21 cellular contexts compared by ENCODE assay signal in the genomic region with DNA sequence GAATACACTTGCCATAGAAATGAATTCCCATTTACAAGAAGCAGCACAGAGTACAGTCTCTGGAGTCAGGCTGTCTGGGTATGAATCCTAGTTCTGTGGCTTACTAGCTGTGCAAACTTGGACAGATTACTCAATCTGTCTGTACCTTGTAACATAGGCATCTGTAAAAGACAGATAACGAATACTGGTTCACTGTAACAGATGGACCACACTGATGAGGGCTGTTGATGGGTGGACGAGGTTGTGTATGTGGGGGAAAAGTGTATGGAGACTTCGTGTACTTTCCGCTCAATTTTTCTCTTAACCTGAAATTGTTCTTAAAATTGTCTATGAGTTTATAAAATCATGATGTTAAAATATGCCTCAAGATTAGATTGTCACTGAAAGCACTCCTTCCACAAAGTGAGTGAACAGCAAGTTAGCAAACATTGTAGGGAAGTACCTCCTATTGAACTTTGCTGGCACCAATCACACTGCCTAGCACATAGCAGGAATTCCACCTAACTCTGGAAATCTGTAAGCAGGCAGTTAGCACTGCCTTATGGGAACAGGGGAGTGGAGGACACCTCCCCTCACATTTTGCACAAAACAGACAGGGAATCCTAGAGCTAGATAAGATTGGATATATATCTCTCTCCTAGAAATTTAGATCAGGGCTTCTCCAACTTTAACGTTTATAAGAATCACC. TPM values are rescaled to one million over a fixed set of nuclear protein-coding genes. Genes with fewer than 3 reads are reported as not detected.
A peak's percentile ranks its signal among the peaks of the same experiment; 100 is the strongest.
DNase-seq lines count a peak whose midpoint lies in the region; ATAC-seq and TF ChIP-seq lines count a peak whose summit lies in the region.
"Had no signal": no experiment of that assay in that cellular context is flagged by ENCODE, and none has a peak within 500 bp of the region (broad histone marks: within the 10 kb centered on the region; RNA-seq: fewer than 3 reads in every experiment).

No MANE protein-coding gene starts in this region.

- no peaks in the 10 kb centered on the region for H3K9me3 Mint-ChIP-seq in GM23338
- H3K9me3 Mint-ChIP-seq: HFFc6; neural crest cell; stimulated activated naive B cell treated with anti-CD40 and anti-IgM and Interleukin-4, amounts not matched to agents 10 μg/mL and 1 μg/mL and 100 μg/mL, for 72 hours had no signal

- H4K20me1 ChIP-seq in GM23338 (replicated peaks; ENCODE audit: insufficient read depth) = no peaks in the 10 kb centered on the region

- H3K4me3 Mint-ChIP-seq in GM23338 = no peak overlapping the region
- H3K4me3 Mint-ChIP-seq: HFFc6; neural crest cell; stimulated activated naive B cell treated with anti-CD40 and anti-IgM and Interleukin-4, amounts not matched to agents 10 μg/mL and 1 μg/mL and 100 μg/mL, for 72 hours had no signal

- peaks cover 13% of the 10 kb centered on the region for H3K4me1 ChIP-seq in GM23338 (ENCODE audit: insufficient read depth)
- H3K4me1 ChIP-seq: breast epithelium had no signal

- in situ Hi-C loops in ACHN (cut with HindIII; ENCODE audit: low pct_ligation_motif_present, low pct_unique_long_range_greater_than_20kb, low sequenced_read_pairs) = no loop called here

- H3K27me3 Mint-ChIP-seq in GM23338 (ENCODE audit: insufficient read depth, low read depth, poor library complexity) = peaks cover 2% of the 10 kb centered on the region

- no peaks in the 10 kb centered on the region for H3K9me2 ChIP-seq in GM23338 (ENCODE audit: insufficient read depth)

- no peaks in the 10 kb centered on the region for H3K36me3 Mint-ChIP-seq in GM23338 (ENCODE audit: low read depth)
- H3K36me3 Mint-ChIP-seq: stimulated activated naive B cell treated with anti-CD40 and anti-IgM and Interleukin-4, amounts not matched to agents 10 μg/mL and 1 μg/mL and 100 μg/mL, for 72 hours had no signal

- no peaks in the 10 kb centered on the region for H3F3A ChIP-seq in GM23338 (replicated peaks; ENCODE audit: low read depth)

- TF ChIP-seq CTCF in GM23338 (conservative IDR thresholded peaks at IDR 0.05; ENCODE audit: low read depth in 2 of 2) = no peak

- H3K4me1 Mint-ChIP-seq in GM23338 = peaks cover 27% of the 10 kb centered on the region

- H3K27me3 ChIP-seq in GM23338 (ENCODE audit: insufficient read depth) = no peaks in the 10 kb centered on the region
- H3K27me3 ChIP-seq: breast epithelium had no signal

- ATAC-seq in GM23338 (peak; percentile 63), GM18519 (IDR thresholded peaks at IDR 0.05; ENCODE audit: low FRiP score, unreplicated experiment) (no peak)
- ATAC-seq: stimulated activated naive B cell treated with anti-CD40 and anti-IgM and Interleukin-4, amounts not matched to agents 10 μg/mL and 1 μg/mL and 100 μg/mL, for 72 hours had no signal

- peak overlapping the region; percentile 81; the same call in 1 of the 2 replicates for H3K27ac ChIP-seq in GM23338 (ENCODE audit: low read depth)
- H3K27ac ChIP-seq: breast epithelium had no signal

- H3K27ac Mint-ChIP-seq in GM23338 = no peak overlapping the region; the same call in 1 of the 2 replicates
- H3K27ac Mint-ChIP-seq: HFFc6; stimulated activated naive B cell treated with anti-CD40 and anti-IgM and Interleukin-4, amounts not matched to agents 10 μg/mL and 1 μg/mL and 100 μg/mL, for 72 hours had no signal

- DNase-seq in ACHN (peak; percentile 5), GM23338 (ENCODE audit: low spot score) (peak; percentile 51), amniotic epithelial cell (ENCODE audit: low read depth) (peak; percentile 74), kidney tubule cell (ENCODE audit: low spot score) (peak; percentile 12), KG1 (lab: John Stamatoyannopoulos, UW) (no peak), NCI-H1436 treated with DMSO at 0.1 percent for 48 hours (lab: John Stamatoyannopoulos, UW) (no peak)
- no peak for DNase-seq in stimulated activated CD4-positive, alpha-beta T cell treated with anti-CD3 and anti-CD28 coated beads, Interleukin-4, amount 100 ng/mL, for 1 hour
- DNase-seq: foreskin fibroblast; HFFc6; Kasumi-1; midbrain; NCI-H1417 treated with DMSO at 0.1 percent for 48 hours; NCI-H69; SHP77 treated with DMSO at 0.1 percent for 48 hours; stimulated activated naive B cell treated with anti-CD40 and anti-IgM and Interleukin-4, amounts not matched to agents 10 μg/mL and 1 μg/mL and 100 μg/mL, for 72 hours had no signal

- no peaks in the 10 kb centered on the region for H3K79me2 ChIP-seq in GM23338 (replicated peaks; ENCODE audit: insufficient read depth)

- H3K4me3 ChIP-seq in GM23338 = no peak overlapping the region
- H3K4me3 ChIP-seq: breast epithelium had no signal

- H3K4me2 ChIP-seq in GM23338 = peak overlapping the region; percentile 7; the same call in 1 of the 2 replicates

- H3K36me3 ChIP-seq in GM23338 (ENCODE audit: insufficient read depth) = no peaks in the 10 kb centered on the region
- H3K36me3 ChIP-seq: breast epithelium had no signal

- H2AFZ ChIP-seq in GM23338 = no peak overlapping the region

TF ChIP-seq in GM23338, 12 proteins besides CTCF, POLR2A, EP300 and RAD21 (continues in another document):
- TF ChIP-seq ZNF331 (CRISPR knock-in tag; IDR thresholded peaks at IDR 0.05; ENCODE audit: low read depth) (no peak), ETS1 (IDR thresholded peaks at IDR 0.05) (no peak), JUNB (IDR thresholded peaks at IDR 0.05; ENCODE audit: unreplicated experiment) (no peak), NANOG (IDR thresholded peaks at IDR 0.05; ENCODE audit: borderline replicate concordance) (no peak), STAT1 (IDR thresholded peaks at IDR 0.05; ENCODE audit: unreplicated experiment) (no peak), POLR2AphosphoS5 (IDR thresholded peaks at IDR 0.05; ENCODE audit: low read depth) (no peak), CREB1 (CRISPR knock-in tag; IDR thresholded peaks at IDR 0.05; ENCODE audit: low read depth) (no peak), EZH2phosphoT487 (IDR thresholded peaks at IDR 0.05; ENCODE audit: unreplicated experiment) (no peak)

RNA-seq across cellular contexts. Expression of gene EXOSC9, which starts 6.5 kb away (rescaled TPM):
- total RNA-seq in GM23338 (2014; rRNA removed; shearing (Covaris generic)) = 68.8 and 71.9 TPM in 2 replicates
- 95.2 and 105 TPM in 2 replicates for polyA plus RNA-seq in GM23338 (2016; fragmentation: Nextera tagmentation; extraction: Ambion mirVana)

RNA-seq across cellular contexts. Expression of gene CCNA2, which starts 29.0 kb away (rescaled TPM):
- total RNA-seq in GM23338 (2014; rRNA removed; shearing (Covaris generic)) = 160 and 167 TPM in 2 replicates
- 57.9 and 60.5 TPM in 2 replicates for polyA plus RNA-seq in GM23338 (2016; fragmentation: Nextera tagmentation; extraction: Ambion mirVana)

RNA-seq across cellular contexts. Expression of gene SMIM43, which starts 29.7 kb away (rescaled TPM):
- total RNA-seq in GM23338 (2014; rRNA removed; shearing (Covaris generic)) = 0.56 TPM in 1 of 2 replicates, not detected in the other
- polyA plus RNA-seq in GM23338 (2016; fragmentation: Nextera tagmentation; extraction: Ambion mirVana) = 0.21 and 0.26 TPM in 2 replicates
- total RNA-seq: activated CD8-positive, alpha-beta memory T cell treated with anti-CD3 and anti-CD28 coated beads for 36 hours; breast epithelium; OCI-LY7; T-helper 1 cell treated with Interleukin-12 subunit alpha and Interleukin-12 subunit beta and Interleukin-4 antibody, amounts not matched to agents 30 ng/mL and 1 ng/mL, for 36 hours had no signal

Comparison
In these comparisons a context has a peak if more than half of its experiments do, and no peak if none do; other contexts are left out.
1. DNase-seq: peak in ACHN (single experiment), GM23338 (single experiment), amniotic epithelial cell (single experiment) and kidney tubule cell (single experiment); none in stimulated activated CD4-positive, alpha-beta T cell treated with anti-CD3 and anti-CD28 coated beads, Interleukin-4, amount 100 ng/mL, for 1 hour (single experiment), KG1 (single experiment) and NCI-H1436 treated with DMSO at 0.1 percent for 48 hours (single experiment).